ENCODE assay signal across 15 cellular contexts in the genomic region with DNA sequence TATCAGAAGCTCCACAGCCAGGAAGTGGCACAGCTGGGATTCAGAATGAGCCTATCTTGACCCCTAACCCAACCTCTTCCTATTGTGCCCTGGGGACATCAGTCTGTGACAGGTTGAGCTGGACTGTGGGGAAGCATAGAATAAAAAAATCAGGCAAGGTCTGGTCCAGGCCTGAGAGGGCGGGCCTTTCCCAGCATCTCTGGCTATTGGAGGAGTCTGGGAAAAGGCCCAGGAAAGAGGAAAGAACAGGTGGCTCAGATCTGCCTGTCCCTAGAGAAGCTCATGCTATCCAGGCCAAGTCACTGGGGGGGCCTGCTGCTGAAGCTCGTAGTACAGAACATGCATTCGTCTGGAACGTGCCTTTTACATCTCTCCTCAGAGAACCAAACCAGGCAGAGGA.
DNase-seq lines count a peak whose midpoint lies in the region; ATAC-seq and TF ChIP-seq lines count a peak whose summit lies in the region.
"Had no signal": no experiment of that assay in that cellular context is flagged by ENCODE, and none has a peak within 500 bp of the region (broad histone marks: within the 10 kb centered on the region; RNA-seq: fewer than 3 reads in every experiment).

No MANE protein-coding gene starts in this region.

- TF ChIP-seq CTCF in HCT116 (IDR thresholded peaks at IDR 0.05 in 2 of 3, conservative IDR thresholded peaks at IDR 0.05 in 1 of 3; ENCODE audit: borderline replicate concordance in 1 of 3, insufficient read depth in 1 of 3, low read depth in 2 of 3, low read length in 2 of 3), result no peak
- TF ChIP-seq CTCF in gastroesophageal sphincter (IDR thresholded peaks at IDR 0.05), result no peak

- H2AFZ ChIP-seq in HCT116 (ENCODE audit: low read depth, low read length, poor library complexity, severe bottlenecking), result no peak overlapping the region

- H3K4me1 ChIP-seq in HCT116 (ENCODE audit: control insufficient read depth in 1 of 2, insufficient read depth in 2 of 2, low read length in 2 of 2) (peaks cover 11 to 14% of the 10 kb centered on the region in 2 experiments; a peak in 3 of 4 replicates), gastroesophageal sphincter (no peaks in the 10 kb centered on the region)
- H3K4me1 ChIP-seq: tibial nerve had no signal

- no peaks in the 10 kb centered on the region for H3K9me3 ChIP-seq in HCT116 (ENCODE audit: control insufficient read depth in 1 of 2, insufficient read depth in 1 of 2, low read depth in 1 of 2, low read length in 2 of 2)
- H3K9me3 ChIP-seq in gastroesophageal sphincter, result no peaks in the 10 kb centered on the region
- H3K9me3 ChIP-seq: tibial nerve had no signal

- TF ChIP-seq EP300 in gastroesophageal sphincter (IDR thresholded peaks at IDR 0.05), result no peak

- peak overlapping the region in 1 of 2 experiments; percentile 27; a peak in 1 of 4 replicates for H3K4me3 ChIP-seq in HCT116 (replicated peaks in 1 of 2; ENCODE audit: low read depth in 1 of 2, low read length in 2 of 2)
- peak overlapping the region in 1 of 2 donors; percentile 18 for H3K4me3 ChIP-seq in gastroesophageal sphincter
- H3K4me3 ChIP-seq: tibial nerve had no signal

- no peaks in the 10 kb centered on the region for H3K9me2 ChIP-seq in HCT116 (ENCODE audit: insufficient read depth)

- POLR2A ChIA-PET in HCT116 (lab: Charles Lee), result no interaction called here

- H3K27ac ChIP-seq in HCT116 (ENCODE audit: low read depth, low read length) (peak overlapping the region; percentile 18; the same call in 1 of the 2 replicates), gastroesophageal sphincter (peak overlapping the region in 3 of 4 donors; percentile 38 to 50 (median 38))
- H3K27ac ChIP-seq: tibial nerve had no signal

- TF ChIP-seq RAD21 in HCT116 (IDR thresholded peaks at IDR 0.05; ENCODE audit: low read depth), result no peak

- H3K79me2 ChIP-seq in HCT116 (ENCODE audit: insufficient read depth, low read length), result no peaks in the 10 kb centered on the region

- H3K36me3 ChIP-seq in HCT116 (ENCODE audit: control insufficient read depth in 1 of 2, insufficient read depth in 2 of 2, low read length in 2 of 2) (no peaks in the 10 kb centered on the region), gastroesophageal sphincter (no peaks in the 10 kb centered on the region)
- H3K36me3 ChIP-seq: tibial nerve had no signal

- DNase-seq in HCT116 (ENCODE audit: low read depth, low spot score) (no peak), SK-N-DZ (ENCODE audit: low spot score) (peak; percentile 7), retina (peak; percentile 36), NCI-H345 treated with DMSO at 0.1 percent for 48 hours (lab: John Stamatoyannopoulos, UW; ENCODE audit: unreplicated experiment) (no peak), superior temporal gyrus (ENCODE audit: extremely low spot score) (no peak), DMS79 treated with DMSO at 0.1 percent for 48 hours (lab: John Stamatoyannopoulos, UW) (no peak)
- DNase-seq: activated CD8-positive, alpha-beta memory T cell treated with anti-CD3 and anti-CD28 coated beads for 24 hours; activated naive CD4-positive, alpha-beta T cell treated with Interleukin-2 at 50 U/mL for 16 hours; NCI-H1092; NCI-H526 treated with DMSO at 0.1 percent for 48 hours; SHP77 had no signal

- H3K4me2 ChIP-seq in HCT116 (ENCODE audit: low read length), result peak overlapping the region; percentile 71

- ATAC-seq in HCT116 (peak; percentile 60), gastroesophageal sphincter (peak; percentile 83), HG03175 (IDR thresholded peaks at IDR 0.05; ENCODE audit: unreplicated experiment) (no peak)
- ATAC-seq: HepG2 had no signal

- WGBS in gastroesophageal sphincter (ENCODE audit: low coverage in 1 of 2), 2 donors, result 67 to 74% methylated on average over 4 of the region's 4 CpGs

- H4K20me1 ChIP-seq in HCT116 (ENCODE audit: insufficient read depth), result no peaks in the 10 kb centered on the region

- BruUV-seq in HCT116 (replicated peaks; lab: Mats Ljungman, UMichigan), result no TSS peak

- H3K9ac ChIP-seq in HCT116 (ENCODE audit: low read length), result no peak overlapping the region

- H3K27me3 ChIP-seq in HCT116 (ENCODE audit: insufficient read depth, low read length) (no peaks in the 10 kb centered on the region), gastroesophageal sphincter (no peaks in the 10 kb centered on the region)
- H3K27me3 ChIP-seq: tibial nerve had no signal

- TF ChIP-seq POLR2A in HCT116 (IDR thresholded peaks at IDR 0.05; ENCODE audit: borderline replicate concordance, extremely low read depth, insufficient read depth, insufficient read length) (no peak), gastroesophageal sphincter (IDR thresholded peaks at IDR 0.05) (no peak)

- CTCF ChIA-PET in HCT116 (lab: Charles Lee), result interaction anchor here (1.1 to 2.0 kb wide), 4 partner anchors 22 to 234 kb away, joined by 3 to 6 read pairs (median 4); partner anchors contain the start of gene PPM1H

- RAD21 ChIA-PET in HCT116 (lab: Charles Lee; ENCODE audit: low non-redundant PET in 1 of 2, low total read pairs in 2 of 2, uncharacterized antibody in 2 of 2, unreplicated experiment in 2 of 2), result no interaction called here

- intact Hi-C loops in HCT116 (cut with micrococcal nuclease), result no loop called here

TF ChIP-seq in HCT116, 20 proteins besides CTCF, POLR2A, EP300 and RAD21:
- no peak for TF ChIP-seq EZH2 (IDR thresholded peaks at IDR 0.05)
- no peak for TF ChIP-seq ZBTB33 (IDR thresholded peaks at IDR 0.05; ENCODE audit: extremely low read depth, insufficient replicate concordance, low read length)
- TF ChIP-seq SP1 (IDR thresholded peaks at IDR 0.05; ENCODE audit: low read depth), result no peak
- no peak for TF ChIP-seq YY1 (IDR thresholded peaks at IDR 0.05; ENCODE audit: extremely low read depth, insufficient replicate concordance, low read depth, low read length)
- TF ChIP-seq FOSL1 (IDR thresholded peaks at IDR 0.05; ENCODE audit: low read depth), result no peak
- no peak for TF ChIP-seq ZNF274 (IDR thresholded peaks at IDR 0.05; ENCODE audit: low read depth, low read length)
- TF ChIP-seq EGR1 (IDR thresholded peaks at IDR 0.05; ENCODE audit: low read depth), result no peak
- TF ChIP-seq MAX (IDR thresholded peaks at IDR 0.05), result no peak
- no peak for TF ChIP-seq TCF7L2 (IDR thresholded peaks at IDR 0.05; ENCODE audit: borderline replicate concordance, extremely low read depth, insufficient read depth, insufficient read length)
- no peak for TF ChIP-seq SIN3A (IDR thresholded peaks at IDR 0.05; ENCODE audit: low read depth)
- TF ChIP-seq ZFX (IDR thresholded peaks at IDR 0.05), result no peak; the same call in 1 of the 2 replicates
- TF ChIP-seq, protein P1, sequence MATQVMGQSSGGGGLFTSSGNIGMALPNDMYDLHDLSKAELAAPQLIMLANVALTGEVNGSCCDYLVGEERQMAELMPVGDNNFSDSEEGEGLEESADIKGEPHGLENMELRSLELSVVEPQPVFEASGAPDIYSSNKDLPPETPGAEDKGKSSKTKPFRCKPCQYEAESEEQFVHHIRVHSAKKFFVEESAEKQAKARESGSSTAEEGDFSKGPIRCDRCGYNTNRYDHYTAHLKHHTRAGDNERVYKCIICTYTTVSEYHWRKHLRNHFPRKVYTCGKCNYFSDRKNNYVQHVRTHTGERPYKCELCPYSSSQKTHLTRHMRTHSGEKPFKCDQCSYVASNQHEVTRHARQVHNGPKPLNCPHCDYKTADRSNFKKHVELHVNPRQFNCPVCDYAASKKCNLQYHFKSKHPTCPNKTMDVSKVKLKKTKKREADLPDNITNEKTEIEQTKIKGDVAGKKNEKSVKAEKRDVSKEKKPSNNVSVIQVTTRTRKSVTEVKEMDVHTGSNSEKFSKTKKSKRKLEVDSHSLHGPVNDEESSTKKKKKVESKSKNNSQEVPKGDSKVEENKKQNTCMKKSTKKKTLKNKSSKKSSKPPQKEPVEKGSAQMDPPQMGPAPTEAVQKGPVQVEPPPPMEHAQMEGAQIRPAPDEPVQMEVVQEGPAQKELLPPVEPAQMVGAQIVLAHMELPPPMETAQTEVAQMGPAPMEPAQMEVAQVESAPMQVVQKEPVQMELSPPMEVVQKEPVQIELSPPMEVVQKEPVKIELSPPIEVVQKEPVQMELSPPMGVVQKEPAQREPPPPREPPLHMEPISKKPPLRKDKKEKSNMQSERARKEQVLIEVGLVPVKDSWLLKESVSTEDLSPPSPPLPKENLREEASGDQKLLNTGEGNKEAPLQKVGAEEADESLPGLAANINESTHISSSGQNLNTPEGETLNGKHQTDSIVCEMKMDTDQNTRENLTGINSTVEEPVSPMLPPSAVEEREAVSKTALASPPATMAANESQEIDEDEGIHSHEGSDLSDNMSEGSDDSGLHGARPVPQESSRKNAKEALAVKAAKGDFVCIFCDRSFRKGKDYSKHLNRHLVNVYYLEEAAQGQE (IDR thresholded peaks at IDR 0.05; ENCODE audit: low read depth), result no peak
- TF ChIP-seq, protein P2, sequence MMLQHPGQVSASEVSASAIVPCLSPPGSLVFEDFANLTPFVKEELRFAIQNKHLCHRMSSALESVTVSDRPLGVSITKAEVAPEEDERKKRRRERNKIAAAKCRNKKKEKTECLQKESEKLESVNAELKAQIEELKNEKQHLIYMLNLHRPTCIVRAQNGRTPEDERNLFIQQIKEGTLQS (IDR thresholded peaks at IDR 0.05), result no peak

Comparison
In these comparisons a context has a peak if more than half of its experiments do, and no peak if none do; other contexts are left out.
1. DNase-seq: peak in SK-N-DZ (single experiment) and retina (single experiment); none in HCT116 (single experiment), NCI-H345 treated with DMSO at 0.1 percent for 48 hours (single experiment), superior temporal gyrus (single experiment) and DMS79 treated with DMSO at 0.1 percent for 48 hours (single experiment).